In the genomic region with DNA sequence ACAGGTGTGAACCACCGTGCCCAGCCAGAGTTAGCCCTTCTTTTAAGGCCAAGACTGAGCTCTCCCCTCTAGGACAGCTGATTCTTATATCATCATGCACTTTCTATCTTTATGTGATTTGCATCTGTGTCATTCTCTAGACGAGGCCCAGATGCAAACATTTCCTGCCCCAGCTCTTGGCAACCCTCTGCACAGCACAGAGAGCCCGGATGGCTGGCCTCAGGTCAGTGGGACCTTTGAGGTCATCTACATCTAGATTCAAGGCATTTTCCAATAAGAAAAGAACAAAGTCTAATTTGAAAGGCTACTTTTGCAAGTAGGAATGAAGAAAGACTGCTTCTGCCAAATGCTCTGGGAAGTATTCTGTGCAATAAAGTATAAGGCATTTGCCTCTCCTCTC, we compare ENCODE assay signal across 30 cellular contexts.
"Had no signal": no experiment of that assay in that cellular context is flagged by ENCODE, and none has a peak within 500 bp of the region (broad histone marks: within the 10 kb centered on the region; RNA-seq: fewer than 3 reads in every experiment).

No MANE protein-coding gene starts in this region.

- H3K36me3 Mint-ChIP-seq: activated naive CD8-positive, alpha-beta T cell; brain had no signal

- H3K27ac ChIP-seq: RWPE1, SJCRH30, VCaP had no signal

- H3K9me3 Mint-ChIP-seq: activated CD4-positive, alpha-beta memory T cell treated with anti-CD3 and anti-CD28 coated beads, Interleukin-2, amount 10 ng/mL, durations not matched to agents 7 days and 5 days; activated naive CD4-positive, alpha-beta T cell treated with anti-CD3 and anti-CD28 coated beads for 36 hours; activated T-helper 17 cell treated with anti-CD3 and anti-CD28 coated beads, Interleukin-2, amount 50 U/mL, for 72 hours; brain; central memory CD8-positive, alpha-beta T cell had no signal

- ATAC-seq: activated CD4-positive, alpha-beta T cell treated with anti-CD3 and anti-CD28 coated beads for 36 hours; activated T-helper 17 cell treated with anti-CD3 and anti-CD28 coated beads, Interleukin-2, amount 50 U/mL, for 72 hours; Panc1; T-helper 17 cell had no signal

- H3K4me3 ChIP-seq: SJCRH30 had no signal

- H3K4me1 ChIP-seq: SJCRH30 had no signal

- H3K36me3 ChIP-seq: SJCRH30 had no signal

- H3K4me3 Mint-ChIP-seq: activated CD4-positive, alpha-beta memory T cell treated with anti-CD3 and anti-CD28 coated beads, Interleukin-2, amount 10 ng/mL, durations not matched to agents 7 days and 5 days; activated CD4-positive, alpha-beta T cell treated with anti-CD3 and anti-CD28 coated beads for 36 hours; activated naive CD4-positive, alpha-beta T cell treated with anti-CD3 and anti-CD28 coated beads for 36 hours; activated naive CD8-positive, alpha-beta T cell; activated T-helper 17 cell treated with anti-CD3 and anti-CD28 coated beads, Interleukin-2, amount 50 U/mL, for 72 hours; brain; central memory CD8-positive, alpha-beta T cell; T-helper 17 cell had no signal

- H3K27ac Mint-ChIP-seq: activated CD4-positive, alpha-beta memory T cell treated with anti-CD3 and anti-CD28 coated beads, Interleukin-2, amount 10 ng/mL, durations not matched to agents 7 days and 5 days; activated CD4-positive, alpha-beta T cell treated with anti-CD3 and anti-CD28 coated beads for 36 hours; activated naive CD4-positive, alpha-beta T cell treated with anti-CD3 and anti-CD28 coated beads for 36 hours; activated naive CD8-positive, alpha-beta T cell; activated T-helper 17 cell treated with anti-CD3 and anti-CD28 coated beads, Interleukin-2, amount 50 U/mL, for 72 hours; brain; T-helper 17 cell had no signal

- H3K9me3 ChIP-seq: SJCRH30 had no signal

- DNase-seq: activated CD4-positive, alpha-beta memory T cell treated with anti-CD3 and anti-CD28 coated beads, Interleukin-2, amount 10 ng/mL, durations not matched to agents 7 days and 5 days; activated CD4-positive, alpha-beta T cell treated with anti-CD3 and anti-CD28 coated beads for 36 hours; activated CD4-positive, alpha-beta T cell treated with anti-CD3 and anti-CD28 coated beads, Interleukin-2, amount 50 U/mL, for 1 hour; activated CD4-positive, CD25-positive, alpha-beta regulatory T cell; activated gamma-delta T cell; activated naive CD4-positive, alpha-beta T cell treated with anti-CD3 and anti-CD28 coated beads for 36 hours; activated T-cell treated with anti-CD3 and anti-CD28 coated beads for 4 hours; activated T-cell treated with anti-CD3 and anti-CD28 coated beads, Interleukin-2, amount 50 U/mL, for 48 hours; amygdala; KG1; NCI-H1092; NCI-H1417; NCI-H2029; NCI-H345; NCI-H510A; NCI-H526 treated with DMSO at 0.1 percent for 48 hours; NCI-H82; NK-92 treated with Interleukin-12 subunit alpha and Interleukin-12 subunit beta, amount 100 ng/mL, for 24 hours; OCI-M1; Right ventricle myocardium superior; SJCRH30; T-helper 17 cell; T-helper 9 cell had no signal

- H3K4me1 Mint-ChIP-seq: activated CD4-positive, alpha-beta memory T cell treated with anti-CD3 and anti-CD28 coated beads, Interleukin-2, amount 10 ng/mL, durations not matched to agents 7 days and 5 days; activated CD4-positive, alpha-beta T cell treated with anti-CD3 and anti-CD28 coated beads for 36 hours; activated T-helper 17 cell treated with anti-CD3 and anti-CD28 coated beads, Interleukin-2, amount 50 U/mL, for 72 hours; brain; central memory CD8-positive, alpha-beta T cell; T-helper 17 cell had no signal

- H3K27me3 ChIP-seq: SJCRH30 had no signal
